Comparison of ENCODE assay signal across 39 cellular contexts in the genomic region with DNA sequence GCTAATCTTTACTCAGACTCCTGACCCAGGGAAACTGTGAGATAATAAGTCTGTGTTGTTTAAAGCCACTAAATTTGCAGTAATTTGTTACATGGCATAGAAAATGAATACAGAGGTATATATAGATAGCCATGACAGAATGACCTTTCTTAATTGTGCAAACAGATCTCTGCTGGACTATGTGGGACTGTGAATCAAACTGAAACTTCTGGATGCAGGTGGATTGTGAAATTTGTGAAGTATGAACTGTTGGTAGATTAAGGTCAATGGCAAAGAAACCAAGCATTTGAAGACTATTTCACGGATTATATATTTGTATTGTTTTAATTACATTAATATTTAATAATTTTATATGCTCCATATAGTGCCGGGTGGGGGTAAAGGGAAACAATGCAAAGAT. TPM values are rescaled to one million over a fixed set of nuclear protein-coding genes. Genes with fewer than 3 reads are reported as not detected.
"Had no signal": no experiment of that assay in that cellular context is flagged by ENCODE, and none has a peak within 500 bp of the region (broad histone marks: within the 10 kb centered on the region; RNA-seq: fewer than 3 reads in every experiment).

No MANE protein-coding gene starts in this region.

- H3K9me3 ChIP-seq: adrenal gland, ascending aorta, body of pancreas, breast epithelium had no signal

- DNase-seq: activated effector memory CD4-positive, alpha-beta T cell treated with anti-CD3 and anti-CD28 coated beads, Interleukin-2, amount 50 U/mL, for 16 hours; activated effector memory CD4-positive, alpha-beta T cell treated with Interleukin-2 at 50 U/mL for 16 hours; activated gamma-delta T cell; activated gamma-delta T cell treated with Interleukin-2 at 50 U/mL for 16 hours; activated naive CD4-positive, alpha-beta T cell; activated naive CD4-positive, alpha-beta T cell treated with anti-CD3 and anti-CD28 coated beads for 36 hours; activated naive CD4-positive, alpha-beta T cell treated with anti-CD3 and anti-CD28 coated beads, Interleukin-2, amount 10 ng/mL, durations not matched to agents 7 days and 5 days; activated naive CD4-positive, alpha-beta T cell treated with anti-CD3 and anti-CD28 coated beads, Interleukin-2, amount 50 U/mL, for 16 hours; activated naive CD4-positive, alpha-beta T cell treated with Interleukin-2 at 50 U/mL for 16 hours; activated naive CD8-positive, alpha-beta T cell treated with anti-CD3 and anti-CD28 coated beads for 36 hours; activated naive CD8-positive, alpha-beta T cell treated with anti-CD3 and anti-CD28 coated beads, Interleukin-2, amount 10 ng/mL, durations not matched to agents 7 days and 5 days; activated naive CD8-positive, alpha-beta T cell treated with anti-CD3 and anti-CD28 coated beads, Interleukin-2, amount 50 U/mL, for 24 hours; activated T-cell treated with anti-CD3 and anti-CD28 coated beads, Interleukin-2, amount 50 U/mL, for 1 hour; activated T-cell treated with anti-CD3 and anti-CD28 coated beads, Interleukin-2, amount 50 U/mL, for 24 hours; activated T-cell treated with anti-CD3 and anti-CD28 coated beads, Interleukin-2, amount 50 U/mL, for 4 hours; activated T-cell treated with anti-CD3 and anti-CD28 coated beads, Interleukin-2, amount 50 U/mL, for 48 hours; activated T-cell treated with anti-CD3 and anti-CD28 coated beads, Interleukin-2, amount 50 U/mL, for 72 hours; adrenal gland; amniotic stem cell; amygdala; anterior cingulate cortex; aorta; body of pancreas; brain microvascular endothelial cell; caudate nucleus; central memory CD4-positive, alpha-beta T cell; cerebellar nuclear complex had no signal

- H3K27me3 ChIP-seq: adrenal gland, ascending aorta, body of pancreas, brain microvascular endothelial cell, breast epithelium, cardiac muscle cell had no signal

- H3K27ac ChIP-seq: adrenal gland, ascending aorta, body of pancreas, brain microvascular endothelial cell, breast epithelium, cardiac muscle cell had no signal

- H3K4me3 ChIP-seq: adrenal gland, ascending aorta, body of pancreas, breast epithelium, cardiac muscle cell had no signal

- H3K36me3 ChIP-seq: adrenal gland, ascending aorta, brain microvascular endothelial cell, breast epithelium, cardiac muscle cell had no signal

- ATAC-seq: activated naive CD4-positive, alpha-beta T cell treated with anti-CD3 and anti-CD28 coated beads, Interleukin-2, amount 50 U/mL, for 72 hours; activated naive CD8-positive, alpha-beta T cell treated with anti-CD3 and anti-CD28 coated beads, Interleukin-2, amount 50 U/mL, for 24 hours; activated T-cell treated with anti-CD3 and anti-CD28 coated beads, Interleukin-2, amount 50 U/mL, for 4 hours; activated T-cell treated with anti-CD3 and anti-CD28 coated beads, Interleukin-2, amount 50 U/mL, for 72 hours; activated T-helper 17 cell treated with anti-CD3 and anti-CD28 coated beads, Interleukin-2, amount 50 U/mL, for 72 hours; body of pancreas had no signal

- H3K4me1 ChIP-seq: adrenal gland, ascending aorta, breast epithelium had no signal

RNA-seq across cellular contexts. Expression of gene GPR151, which starts 52.2 kb away (rescaled TPM):
- total RNA-seq: activated naive CD4-positive, alpha-beta T cell treated with anti-CD3 and anti-CD28 coated beads for 36 hours; activated naive CD4-positive, alpha-beta T cell treated with anti-CD3 and anti-CD28 coated beads, Interleukin-2, amount 50 U/mL, for 72 hours; activated naive CD8-positive, alpha-beta T cell treated with anti-CD3 and anti-CD28 coated beads for 36 hours; activated naive CD8-positive, alpha-beta T cell treated with anti-CD3 and anti-CD28 coated beads, Interleukin-2, amount 10 ng/mL, durations not matched to agents 7 days and 5 days; activated T-cell treated with anti-CD3 and anti-CD28 coated beads, Interleukin-2, amount 50 U/mL, for 4 hours; activated T-cell treated with anti-CD3 and anti-CD28 coated beads, Interleukin-2, amount 50 U/mL, for 72 hours; activated T-helper 1 cell treated with anti-CD3 and anti-CD28 coated beads, Interleukin-12 subunit alpha, Interleukin-12 subunit beta, Interleukin-2, Interleukin-4 antibody, amounts not matched to agents 30 ng/mL and 10 ng/mL and 1 ng/mL, durations not matched to agents 14 hours and 24 hours and 36 hours; activated T-helper 17 cell treated with anti-CD3 and anti-CD28 coated beads, Interleukin-2, amount 50 U/mL, for 72 hours; activated T-helper 2 cell treated with anti-CD3 and anti-CD28 coated beads, Interferon-gamma antibody, Interleukin-2, Interleukin-4, amounts not matched to agents 10 μg/mL and 5 μg/mL and 100 μg/mL, durations not matched to agents 14 hours and 24 hours and 36 hours; adrenal gland; ascending aorta; astrocyte; body of pancreas; breast epithelium; bronchial epithelial cell; cardiac muscle cell; cardiac septum; chondrocyte had no signal
- polyA plus RNA-seq: adipose tissue, adrenal gland, aorta, cardiac muscle cell had no signal
